In genomic region chr2:24894750-24895149, GRCh38 we compare ENCODE assay signal across 18 cellular contexts.
"Had no signal": no experiment of that assay in that cellular context is flagged by ENCODE, and none has a peak within 500 bp of the region (broad histone marks: within the 10 kb centered on the region; RNA-seq: fewer than 3 reads in every experiment).

No MANE protein-coding gene starts in this region.

- H3K27me3 ChIP-seq: heart right ventricle, tibial artery had no signal

- H3K27me3 Mint-ChIP-seq: activated CD4-positive, alpha-beta T cell treated with anti-CD3 and anti-CD28 coated beads, Interleukin-2, amount 10 ng/mL, durations not matched to agents 7 days and 5 days; activated CD8-positive, alpha-beta T cell treated with anti-CD3 and anti-CD28 coated beads for 36 hours; activated naive CD8-positive, alpha-beta T cell treated with anti-CD3 and anti-CD28 coated beads, Interleukin-2, amount 50 U/mL, for 24 hours; memory B cell; stimulated activated naive CD8-positive, alpha-beta T cell treated with anti-CD3 and anti-CD28 coated beads, Interleukin-15, amount 100 ng/mL, for 72 hours had no signal

- H3K4me3 Mint-ChIP-seq: activated CD4-positive, alpha-beta T cell treated with anti-CD3 and anti-CD28 coated beads, Interleukin-2, amount 10 ng/mL, durations not matched to agents 7 days and 5 days; activated CD8-positive, alpha-beta T cell treated with anti-CD3 and anti-CD28 coated beads for 36 hours; activated naive CD8-positive, alpha-beta T cell treated with anti-CD3 and anti-CD28 coated beads, Interleukin-2, amount 50 U/mL, for 24 hours; activated T-helper 1 cell treated with anti-CD3 and anti-CD28 coated beads, Interleukin-12 subunit alpha, Interleukin-12 subunit beta, Interleukin-2, Interleukin-4 antibody, amounts not matched to agents 30 ng/mL and 10 ng/mL and 1 ng/mL, durations not matched to agents 14 hours and 24 hours and 36 hours; memory B cell; nephron progenitor cell; stimulated activated effector memory CD8-positive, alpha-beta T cell treated with anti-CD3 and anti-CD28 coated beads, Interleukin-12 subunit alpha, Interleukin-12 subunit beta, amount 100 ng/mL, for 72 hours; stimulated activated naive CD8-positive, alpha-beta T cell treated with anti-CD3 and anti-CD28 coated beads, Interleukin-15, amount 100 ng/mL, for 72 hours had no signal

- H3K27ac Mint-ChIP-seq: activated CD4-positive, alpha-beta T cell treated with anti-CD3 and anti-CD28 coated beads, Interleukin-2, amount 10 ng/mL, durations not matched to agents 7 days and 5 days; activated CD8-positive, alpha-beta T cell treated with anti-CD3 and anti-CD28 coated beads for 36 hours; activated naive CD8-positive, alpha-beta T cell treated with anti-CD3 and anti-CD28 coated beads, Interleukin-2, amount 50 U/mL, for 24 hours; activated T-helper 1 cell treated with anti-CD3 and anti-CD28 coated beads, Interleukin-12 subunit alpha, Interleukin-12 subunit beta, Interleukin-2, Interleukin-4 antibody, amounts not matched to agents 30 ng/mL and 10 ng/mL and 1 ng/mL, durations not matched to agents 14 hours and 24 hours and 36 hours; memory B cell; nephron progenitor cell; stimulated activated effector memory CD8-positive, alpha-beta T cell treated with anti-CD3 and anti-CD28 coated beads, Interleukin-12 subunit alpha, Interleukin-12 subunit beta, amount 100 ng/mL, for 72 hours had no signal

- H3K4me1 ChIP-seq: parathyroid adenoma, tibial artery had no signal

- ATAC-seq: activated CD4-positive, CD25-positive, alpha-beta regulatory T cell treated with anti-CD3 and anti-CD28 coated beads, Interleukin-2, amount 50 U/mL, for 24 hours; activated CD8-positive, alpha-beta T cell treated with anti-CD3 and anti-CD28 coated beads for 36 hours; activated naive CD8-positive, alpha-beta T cell treated with anti-CD3 and anti-CD28 coated beads, Interleukin-2, amount 50 U/mL, for 24 hours; heart right ventricle; right cardiac atrium; stimulated activated effector memory CD8-positive, alpha-beta T cell treated with anti-CD3 and anti-CD28 coated beads, Interleukin-12 subunit alpha, Interleukin-12 subunit beta, amount 100 ng/mL, for 72 hours; stimulated activated naive CD8-positive, alpha-beta T cell treated with anti-CD3 and anti-CD28 coated beads, Interleukin-15, amount 100 ng/mL, for 72 hours had no signal

- H3K4me3 ChIP-seq: heart right ventricle, tibial artery had no signal

- H3K4me1 Mint-ChIP-seq: activated CD4-positive, alpha-beta T cell treated with anti-CD3 and anti-CD28 coated beads, Interleukin-2, amount 10 ng/mL, durations not matched to agents 7 days and 5 days; activated naive CD8-positive, alpha-beta T cell treated with anti-CD3 and anti-CD28 coated beads, Interleukin-2, amount 50 U/mL, for 24 hours; memory B cell; stimulated activated naive CD8-positive, alpha-beta T cell treated with anti-CD3 and anti-CD28 coated beads, Interleukin-15, amount 100 ng/mL, for 72 hours had no signal

- DNase-seq: activated CD4-positive, alpha-beta T cell treated with anti-CD3 and anti-CD28 coated beads, Interleukin-2, amount 10 ng/mL, durations not matched to agents 7 days and 5 days; activated CD8-positive, alpha-beta T cell treated with anti-CD3 and anti-CD28 coated beads for 36 hours; activated gamma-delta T cell; activated naive CD4-positive, alpha-beta T cell treated with anti-CD3 and anti-CD28 coated beads, Interleukin-2, amount 50 U/mL, for 16 hours; activated naive CD8-positive, alpha-beta T cell treated with anti-CD3 and anti-CD28 coated beads, Interleukin-2, amount 50 U/mL, for 24 hours; cortex of kidney; heart right ventricle; left colon; nephron progenitor cell; right cardiac atrium; stimulated activated CD4-positive, alpha-beta T cell treated with anti-CD3 and anti-CD28 coated beads, Interleukin-1b, Interleukin-23, amount 100 ng/mL, for 48 hours; stimulated activated naive CD8-positive, alpha-beta T cell treated with anti-CD3 and anti-CD28 coated beads, Interleukin-15, amount 100 ng/mL, for 72 hours had no signal
